In the genomic region with DNA sequence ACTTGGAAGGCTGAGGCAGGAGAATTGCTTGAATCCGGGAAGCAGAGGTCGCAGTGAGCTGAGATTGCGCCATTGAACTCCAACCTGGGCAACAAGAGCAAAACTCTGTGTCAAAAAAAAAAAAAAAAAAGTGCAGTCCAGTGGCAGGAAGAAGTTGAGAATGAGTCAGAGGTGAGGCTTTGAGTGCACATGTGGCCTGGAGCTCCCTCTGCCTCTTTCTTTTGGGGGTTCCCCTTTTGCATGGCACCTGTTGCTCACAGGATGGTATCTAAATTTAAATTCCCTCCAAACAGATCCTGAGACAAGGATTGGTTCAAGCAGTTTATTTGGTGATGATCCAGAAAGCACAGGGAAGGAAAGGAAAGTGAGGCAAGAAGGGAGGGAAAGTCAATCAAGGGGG, we compare ENCODE assay signal across 14 cellular contexts.
A peak's percentile ranks its signal among the peaks of the same experiment; 100 is the strongest.
DNase-seq lines count a peak whose midpoint lies in the region; ATAC-seq, FAIRE-seq and TF ChIP-seq lines count a peak whose summit lies in the region.
"Had no signal": no experiment of that assay in that cellular context is flagged by ENCODE, and none has a peak within 500 bp of the region (broad histone marks: within the 10 kb centered on the region; RNA-seq: fewer than 3 reads in every experiment).

No MANE protein-coding gene starts in this region.

- H3K36me3 ChIP-seq in suprapubic skin (no peaks in the 10 kb centered on the region), kidney (ENCODE audit: control insufficient read depth in 1 of 2, insufficient read depth in 2 of 2, low read length in 2 of 2) (no peaks in the 10 kb centered on the region)
- H3K36me3 ChIP-seq: right lobe of liver had no signal

- no peak for TF ChIP-seq POLR2A in suprapubic skin (IDR thresholded peaks at IDR 0.05)

- no peaks in the 10 kb centered on the region for H3K9me3 ChIP-seq in suprapubic skin
- H3K9me3 ChIP-seq in kidney (ENCODE audit: control insufficient read depth in 1 of 2, low read length in 2 of 2) = no peaks in the 10 kb centered on the region
- H3K9me3 ChIP-seq: right lobe of liver had no signal

- TF ChIP-seq CTCF in suprapubic skin (IDR thresholded peaks at IDR 0.05) (no peak), kidney (IDR thresholded peaks at IDR 0.05; ENCODE audit: borderline replicate concordance, extremely low read depth, insufficient read depth) (no peak)

- H3K9ac ChIP-seq in kidney (ENCODE audit: low read length in 2 of 2) = no peak overlapping the region

- H3K4me3 ChIP-seq in suprapubic skin (no peak overlapping the region), kidney (ENCODE audit: low read length in 2 of 2) (no peak overlapping the region)
- H3K4me3 ChIP-seq: lung, right lobe of liver had no signal

- TF ChIP-seq EP300 in suprapubic skin (IDR thresholded peaks at IDR 0.05) = no peak

- H3K4me1 ChIP-seq in suprapubic skin (no peaks in the 10 kb centered on the region), kidney (ENCODE audit: control insufficient read depth in 1 of 2, insufficient read depth in 1 of 2, low read depth in 1 of 2, low read length in 2 of 2) (peaks cover 6 to 11% of the 10 kb centered on the region in 2 donors)
- H3K4me1 ChIP-seq: right lobe of liver had no signal

- no peak for FAIRE-seq in kidney (lab: Jason Lieb, UNC)

- no peaks in the 10 kb centered on the region for H3K27me3 ChIP-seq in suprapubic skin
- H3K27me3 ChIP-seq: right lobe of liver had no signal

- ATAC-seq in GM18868 (IDR thresholded peaks at IDR 0.05; ENCODE audit: unreplicated experiment) = peak; percentile 39
- peak; percentile 40 for ATAC-seq in HG02973 (IDR thresholded peaks at IDR 0.05; ENCODE audit: unreplicated experiment)

- DNase-seq in ACHN (peak; percentile 26), SKM-1 treated with dmso at 0.1 percent for 144 hours (lab: John Stamatoyannopoulos, UW; ENCODE audit: unreplicated experiment) (peak; percentile 69), suprapubic skin (ENCODE audit: low spot score in 2 of 2) (no peak), NCI-H2107 treated with DMSO at 0.1 percent for 48 hours (lab: John Stamatoyannopoulos, UW; ENCODE audit: unreplicated experiment) (no peak), kidney (no peak)
- no peak for DNase-seq in stimulated activated naive CD4-positive, alpha-beta T cell treated with Interleukin-2 at 50 U/mL for 16 hours (lab: John Stamatoyannopoulos, UW)
- DNase-seq: activated naive CD4-positive, alpha-beta T cell; NCI-H524; right lobe of liver had no signal

- WGBS in suprapubic skin = 95% methylated on average over 3 of the region's 3 CpGs

- intact Hi-C loops in kidney (cut with DNase I) = no loop called here

- H3K27ac ChIP-seq in suprapubic skin = no peak overlapping the region
- no peak overlapping the region for H3K27ac ChIP-seq in kidney (ENCODE audit: low read depth in 2 of 2, low read length in 2 of 2)
- H3K27ac ChIP-seq: C4-2B, epithelial cell of prostate, right lobe of liver had no signal

- in situ Hi-C loops in ACHN (cut with HindIII; ENCODE audit: low pct_ligation_motif_present, low pct_unique_long_range_greater_than_20kb, low sequenced_read_pairs) = no loop called here

Comparison
In these comparisons a context has a peak if more than half of its experiments do, and no peak if none do; other contexts are left out.
1. DNase-seq: peak in ACHN (single experiment) and SKM-1 treated with dmso at 0.1 percent for 144 hours (single experiment); none in suprapubic skin (0 of 2), NCI-H2107 treated with DMSO at 0.1 percent for 48 hours (single experiment), stimulated activated naive CD4-positive, alpha-beta T cell treated with Interleukin-2 at 50 U/mL for 16 hours (single experiment) and kidney (single experiment).